ENCODE assay signal across 1 cellular context in genomic region chr1:6424619-6425593, GRCh38.
TF ChIP-seq lines count a peak whose summit lies in the region.

A gene with protein sequence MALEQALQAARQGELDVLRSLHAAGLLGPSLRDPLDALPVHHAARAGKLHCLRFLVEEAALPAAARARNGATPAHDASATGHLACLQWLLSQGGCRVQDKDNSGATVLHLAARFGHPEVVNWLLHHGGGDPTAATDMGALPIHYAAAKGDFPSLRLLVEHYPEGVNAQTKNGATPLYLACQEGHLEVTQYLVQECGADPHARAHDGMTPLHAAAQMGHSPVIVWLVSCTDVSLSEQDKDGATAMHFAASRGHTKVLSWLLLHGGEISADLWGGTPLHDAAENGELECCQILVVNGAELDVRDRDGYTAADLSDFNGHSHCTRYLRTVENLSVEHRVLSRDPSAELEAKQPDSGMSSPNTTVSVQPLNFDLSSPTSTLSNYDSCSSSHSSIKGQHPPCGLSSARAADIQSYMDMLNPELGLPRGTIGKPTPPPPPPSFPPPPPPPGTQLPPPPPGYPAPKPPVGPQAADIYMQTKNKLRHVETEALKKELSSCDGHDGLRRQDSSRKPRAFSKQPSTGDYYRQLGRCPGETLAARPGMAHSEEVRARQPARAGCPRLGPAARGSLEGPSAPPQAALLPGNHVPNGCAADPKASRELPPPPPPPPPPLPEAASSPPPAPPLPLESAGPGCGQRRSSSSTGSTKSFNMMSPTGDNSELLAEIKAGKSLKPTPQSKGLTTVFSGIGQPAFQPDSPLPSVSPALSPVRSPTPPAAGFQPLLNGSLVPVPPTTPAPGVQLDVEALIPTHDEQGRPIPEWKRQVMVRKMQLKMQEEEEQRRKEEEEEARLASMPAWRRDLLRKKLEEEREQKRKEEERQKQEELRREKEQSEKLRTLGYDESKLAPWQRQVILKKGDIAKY (plus strand): TSS chr1:6424776. CDS start chr1:6424956, 180 bp downstream.

TF ChIP-seq in IMR-90, 13 proteins besides CTCF, POLR2A, EP300 and RAD21:
- TF ChIP-seq, protein P1, sequence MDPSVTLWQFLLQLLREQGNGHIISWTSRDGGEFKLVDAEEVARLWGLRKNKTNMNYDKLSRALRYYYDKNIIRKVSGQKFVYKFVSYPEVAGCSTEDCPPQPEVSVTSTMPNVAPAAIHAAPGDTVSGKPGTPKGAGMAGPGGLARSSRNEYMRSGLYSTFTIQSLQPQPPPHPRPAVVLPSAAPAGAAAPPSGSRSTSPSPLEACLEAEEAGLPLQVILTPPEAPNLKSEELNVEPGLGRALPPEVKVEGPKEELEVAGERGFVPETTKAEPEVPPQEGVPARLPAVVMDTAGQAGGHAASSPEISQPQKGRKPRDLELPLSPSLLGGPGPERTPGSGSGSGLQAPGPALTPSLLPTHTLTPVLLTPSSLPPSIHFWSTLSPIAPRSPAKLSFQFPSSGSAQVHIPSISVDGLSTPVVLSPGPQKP (IDR thresholded peaks at IDR 0.05; ENCODE audit: borderline replicate concordance, low read depth, low read length): no peak
- no peak for TF ChIP-seq MXI1 (IDR thresholded peaks at IDR 0.05; ENCODE audit: borderline replicate concordance, low read depth, low read length)
- no peak for TF ChIP-seq BHLHE40 (IDR thresholded peaks at IDR 0.05; ENCODE audit: low read depth, low read length)
- TF ChIP-seq SMC3 (IDR thresholded peaks at IDR 0.05; ENCODE audit: low read depth, low read length): no peak
- no peak for TF ChIP-seq CHD1 (IDR thresholded peaks at IDR 0.05; ENCODE audit: low read depth, low read length)
- TF ChIP-seq MAFK (IDR thresholded peaks at IDR 0.05; ENCODE audit: low read depth, low read length): no peak
- TF ChIP-seq, protein P2, sequence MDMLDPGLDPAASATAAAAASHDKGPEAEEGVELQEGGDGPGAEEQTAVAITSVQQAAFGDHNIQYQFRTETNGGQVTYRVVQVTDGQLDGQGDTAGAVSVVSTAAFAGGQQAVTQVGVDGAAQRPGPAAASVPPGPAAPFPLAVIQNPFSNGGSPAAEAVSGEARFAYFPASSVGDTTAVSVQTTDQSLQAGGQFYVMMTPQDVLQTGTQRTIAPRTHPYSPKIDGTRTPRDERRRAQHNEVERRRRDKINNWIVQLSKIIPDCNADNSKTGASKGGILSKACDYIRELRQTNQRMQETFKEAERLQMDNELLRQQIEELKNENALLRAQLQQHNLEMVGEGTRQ (IDR thresholded peaks at IDR 0.05; ENCODE audit: low read depth, low read length): no peak
- no peak for TF ChIP-seq RCOR1 (IDR thresholded peaks at IDR 0.05; ENCODE audit: insufficient replicate concordance, low read length)
- TF ChIP-seq RFX5 (IDR thresholded peaks at IDR 0.05; ENCODE audit: low read depth, low read length): no peak
- TF ChIP-seq NFE2L2 (IDR thresholded peaks at IDR 0.05; ENCODE audit: low read depth, low read length): no peak
- TF ChIP-seq CEBPB (IDR thresholded peaks at IDR 0.05; ENCODE audit: low read depth, low read length): no peak
- no peak for TF ChIP-seq MAZ (IDR thresholded peaks at IDR 0.05; ENCODE audit: borderline replicate concordance, low read depth, low read length)
- TF ChIP-seq FOS (IDR thresholded peaks at IDR 0.05; ENCODE audit: low read depth, low read length): no peak
